In genomic region chr2:229408982-229409381, GRCh38 we compare ENCODE assay signal across 12 cellular contexts.
A peak's percentile ranks its signal among the peaks of the same experiment; 100 is the strongest.
DNase-seq lines count a peak whose midpoint lies in the region; ATAC-seq and TF ChIP-seq lines count a peak whose summit lies in the region.
"Had no signal": no experiment of that assay in that cellular context is flagged by ENCODE, and none has a peak within 500 bp of the region (broad histone marks: within the 10 kb centered on the region; RNA-seq: fewer than 3 reads in every experiment).

No MANE protein-coding gene starts in this region.

- DNase-seq in A172 (ENCODE audit: low spot score) (peak; percentile 5), osteocyte (ENCODE audit: extremely low spot score, unreplicated experiment) (no peak), T-helper 2 cell (no peak), NCI-H69 (lab: John Stamatoyannopoulos, UW) (no peak), HCEC 1CT (no peak)
- DNase-seq: activated T-cell treated with anti-CD3 and anti-CD28 coated beads, Interleukin-2, amount 50 U/mL, for 1 hour; NCI-H524 treated with DMSO at 0.1 percent for 48 hours had no signal

- no peaks in the 10 kb centered on the region for H3K9me3 Mint-ChIP-seq in dendritic cell treated with granulocyte-macrophage colony-stimulating factor and Interleukin-4, amounts not matched to agents 40 ng/mL and 50 ng/mL, for 4 days
- H3K9me3 Mint-ChIP-seq in osteocyte (ENCODE audit: unreplicated experiment): no peaks in the 10 kb centered on the region

- TF ChIP-seq CTCF in osteocyte (IDR thresholded peaks at IDR 0.05): no peak

- no peak overlapping the region for H3K9ac ChIP-seq in HUES64 (ENCODE audit: low read depth, low read length)

- H3K4me3 ChIP-seq in HUES64 (ENCODE audit: low read length): no peak overlapping the region

- no peak for ATAC-seq in HG03457 (IDR thresholded peaks at IDR 0.05; ENCODE audit: unreplicated experiment)
- ATAC-seq: activated CD4-positive, CD25-positive, alpha-beta regulatory T cell treated with anti-CD3 and anti-CD28 coated beads, Interleukin-2, amount 50 U/mL, for 24 hours had no signal

- H3K4me3 Mint-ChIP-seq in dendritic cell treated with granulocyte-macrophage colony-stimulating factor and Interleukin-4, amounts not matched to agents 40 ng/mL and 50 ng/mL, for 4 days: no peak overlapping the region
- no peak overlapping the region for H3K4me3 Mint-ChIP-seq in osteocyte (ENCODE audit: unreplicated experiment)

- no peaks in the 10 kb centered on the region for H3K36me3 ChIP-seq in HUES64 (ENCODE audit: insufficient read depth, low read length)

- 50% methylated on average over 2 of the region's 2 CpGs for WGBS in HUES64

- peaks cover 12% of the 10 kb centered on the region for H3K27me3 Mint-ChIP-seq in dendritic cell treated with granulocyte-macrophage colony-stimulating factor and Interleukin-4, amounts not matched to agents 40 ng/mL and 50 ng/mL, for 4 days
- H3K27me3 Mint-ChIP-seq in osteocyte (ENCODE audit: unreplicated experiment): no peaks in the 10 kb centered on the region

- peak overlapping the region; percentile 72 for H3K27ac ChIP-seq in HUES64 (ENCODE audit: low read depth, low read length)
- H3K27ac ChIP-seq: HL-60 had no signal

- intact Hi-C loops in dendritic cell treated with granulocyte-macrophage colony-stimulating factor and Interleukin-4, amounts not matched to agents 40 ng/mL and 50 ng/mL, for 4 days (cut with micrococcal nuclease): loop anchor here (2.0 kb wide), 1 partner anchor 78 kb away; no protein-coding TSS in a partner anchor

- H3K36me3 Mint-ChIP-seq in dendritic cell treated with granulocyte-macrophage colony-stimulating factor and Interleukin-4, amounts not matched to agents 40 ng/mL and 50 ng/mL, for 4 days (ENCODE audit: low read depth): no peaks in the 10 kb centered on the region
- H3K36me3 Mint-ChIP-seq in osteocyte (ENCODE audit: unreplicated experiment): no peaks in the 10 kb centered on the region

- H3K27me3 ChIP-seq in HUES64 (ENCODE audit: insufficient read depth, low read length): no peaks in the 10 kb centered on the region

- H3K27ac Mint-ChIP-seq in dendritic cell treated with granulocyte-macrophage colony-stimulating factor and Interleukin-4, amounts not matched to agents 40 ng/mL and 50 ng/mL, for 4 days: peak overlapping the region; percentile 78
- H3K27ac Mint-ChIP-seq in osteocyte (ENCODE audit: unreplicated experiment): peak overlapping the region; percentile 83

- peaks cover 48% of the 10 kb centered on the region for H3K4me1 Mint-ChIP-seq in dendritic cell treated with granulocyte-macrophage colony-stimulating factor and Interleukin-4, amounts not matched to agents 40 ng/mL and 50 ng/mL, for 4 days (ENCODE audit: low read depth)
- peaks cover 51% of the 10 kb centered on the region for H3K4me1 Mint-ChIP-seq in osteocyte (ENCODE audit: unreplicated experiment)

- no peaks in the 10 kb centered on the region for H3K9me3 ChIP-seq in HUES64 (ENCODE audit: insufficient read depth, low read depth, low read length)

- peaks cover 34% of the 10 kb centered on the region for H3K4me1 ChIP-seq in HUES64 (ENCODE audit: insufficient read depth, low read length)
